ENCODE assay signal across 1 cellular context in genomic region chr15:71921191-71921590, GRCh38.
TF ChIP-seq lines count a peak whose summit lies in the region.

No MANE protein-coding gene starts in this region.

TF ChIP-seq in GM12878, 131 proteins besides CTCF, POLR2A, EP300 and RAD21 (continued from another document):
- TF ChIP-seq PRDM15 (CRISPR knock-in tag; IDR thresholded peaks at IDR 0.05) = no peak
- TF ChIP-seq PKNOX1 (IDR thresholded peaks at IDR 0.05) = no peak
- TF ChIP-seq ATF3 (IDR thresholded peaks at IDR 0.05; ENCODE audit: borderline replicate concordance, extremely low read depth, low read depth, low read length) = no peak
- TF ChIP-seq CBX3 (IDR thresholded peaks at IDR 0.05; ENCODE audit: borderline replicate concordance, low read depth) = no peak
- no peak for TF ChIP-seq SPI1 (IDR thresholded peaks at IDR 0.05; ENCODE audit: borderline replicate concordance, insufficient read depth, low read depth, low read length)
- TF ChIP-seq TARDBP (IDR thresholded peaks at IDR 0.05; ENCODE audit: borderline replicate concordance) = no peak
- no peak for TF ChIP-seq MEF2B (IDR thresholded peaks at IDR 0.05; ENCODE audit: partially characterized antibody, poor library complexity, severe bottlenecking)
- TF ChIP-seq YY1 (IDR thresholded peaks at IDR 0.05; ENCODE audit: low read depth, low read length) = no peak
- no peak for TF ChIP-seq EGR1 (IDR thresholded peaks at IDR 0.05; ENCODE audit: borderline replicate concordance in 1 of 2, low read depth in 2 of 2, low read length in 2 of 2)
- no peak for TF ChIP-seq SREBF2 (IDR thresholded peaks at IDR 0.05; ENCODE audit: low read length)
